1 cellular context compared by ENCODE assay signal in genomic region chr1:229973297-229973612, GRCh38.
TF ChIP-seq lines count a peak whose summit lies in the region.

No MANE protein-coding gene starts in this region.

TF ChIP-seq in GM23338, 12 proteins besides CTCF, POLR2A, EP300 and RAD21 (continued from another document):
- TF ChIP-seq REST (IDR thresholded peaks at IDR 0.05; ENCODE audit: unreplicated experiment): no peak
- no peak for TF ChIP-seq ZNF462 (CRISPR knock-in tag; IDR thresholded peaks at IDR 0.05)
